ENCODE assay signal across 1 cellular context in genomic region chr22:25572708-25573161, GRCh38.
TF ChIP-seq lines count a peak whose summit lies in the region.

No MANE protein-coding gene starts in this region.

TF ChIP-seq in GM12878, 131 proteins besides CTCF, POLR2A, EP300 and RAD21 (continued from another document):
- TF ChIP-seq NKRF (conservative IDR thresholded peaks at IDR 0.05): no peak
- peak; percentile 67; the same call in 1 of the 2 replicates for TF ChIP-seq JUND (IDR thresholded peaks at IDR 0.05; ENCODE audit: low read depth, low read length)
- TF ChIP-seq TBL1XR1 (IDR thresholded peaks at IDR 0.05; ENCODE audit: low read depth, low read length): no peak
- TF ChIP-seq NR2C1 (IDR thresholded peaks at IDR 0.05): no peak
- no peak for TF ChIP-seq NFXL1 (IDR thresholded peaks at IDR 0.05; ENCODE audit: borderline replicate concordance)
- no peak for TF ChIP-seq FOS (IDR thresholded peaks at IDR 0.05; ENCODE audit: borderline replicate concordance, extremely low read depth, insufficient read length)
- no peak for TF ChIP-seq POLR2AphosphoS5 (IDR thresholded peaks at IDR 0.05; ENCODE audit: low read length)
- TF ChIP-seq USF1 (IDR thresholded peaks at IDR 0.05; ENCODE audit: borderline replicate concordance, extremely low read length, insufficient read depth, low read depth, low read length): no peak
- TF ChIP-seq SP1 (IDR thresholded peaks at IDR 0.05; ENCODE audit: low read depth, low read length): no peak
- no peak for TF ChIP-seq EZH2 (IDR thresholded peaks at IDR 0.05; ENCODE audit: borderline replicate concordance, control insufficient read depth, low read depth, low read length)
- TF ChIP-seq LARP7 (IDR thresholded peaks at IDR 0.05): no peak
- TF ChIP-seq NBN (IDR thresholded peaks at IDR 0.05): peak; percentile 79
- no peak for TF ChIP-seq ASH2L (IDR thresholded peaks at IDR 0.05; ENCODE audit: borderline replicate concordance, low read depth)
- peak; percentile 73 for TF ChIP-seq ZNF24 (IDR thresholded peaks at IDR 0.05)
